Comparison of ENCODE assay signal across 27 cellular contexts in the genomic region with DNA sequence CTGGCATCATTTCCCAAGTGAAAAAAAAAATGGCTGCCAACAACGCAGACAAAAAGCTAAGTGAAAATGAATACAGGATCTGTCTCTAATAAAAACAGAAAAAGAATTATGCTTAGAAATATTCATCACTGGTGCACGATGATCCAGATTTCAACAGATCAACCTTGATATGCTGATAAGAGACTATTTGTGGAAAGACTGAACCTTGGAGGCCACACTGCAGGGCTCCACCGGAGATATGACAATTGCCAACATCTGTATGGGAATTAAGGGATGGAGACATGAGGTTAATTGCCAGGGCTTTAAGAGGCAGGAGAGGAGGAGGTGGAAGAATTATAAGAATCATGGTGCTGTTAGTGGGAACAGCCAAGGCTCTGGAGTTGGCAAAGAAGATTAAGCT. TPM values are rescaled to one million over a fixed set of nuclear protein-coding genes. Genes with fewer than 3 reads are reported as not detected.
DNase-seq lines count a peak whose midpoint lies in the region; ATAC-seq, FAIRE-seq and TF ChIP-seq lines count a peak whose summit lies in the region.
"Had no signal": no experiment of that assay in that cellular context is flagged by ENCODE, and none has a peak within 500 bp of the region (broad histone marks: within the 10 kb centered on the region; RNA-seq: fewer than 3 reads in every experiment).

No MANE protein-coding gene starts in this region.

- no peak overlapping the region for H3K4me2 ChIP-seq in mammary epithelial cell (ENCODE audit: insufficient read depth, low read depth, low read length)
- H3K4me2 ChIP-seq in keratinocyte (ENCODE audit: control insufficient read depth, extremely low read depth, insufficient read depth, low read depth, low read length), result peak overlapping the region; percentile 71
- H3K4me2 ChIP-seq: BLaER1 had no signal

- H3K9me3 ChIP-seq in mammary epithelial cell (replicated peaks; ENCODE audit: insufficient read depth, low read length) (no peaks in the 10 kb centered on the region), adipocyte (ENCODE audit: control insufficient read depth, low read length) (no peaks in the 10 kb centered on the region), keratinocyte (ENCODE audit: control insufficient read depth, low read depth, low read length) (no peaks in the 10 kb centered on the region)
- H3K9me3 ChIP-seq: BLaER1 had no signal

- H3K9me3 Mint-ChIP-seq in MCF 10A (ENCODE audit: unreplicated experiment) (no peaks in the 10 kb centered on the region), HFFc6 (no peaks in the 10 kb centered on the region), natural killer cell (no peaks in the 10 kb centered on the region)
- H3K9me3 Mint-ChIP-seq: CD4-positive, CD25-positive, alpha-beta regulatory T cell had no signal

- H3K4me3 ChIP-seq in mammary epithelial cell (replicated peaks in 1 of 3; ENCODE audit: insufficient read depth in 1 of 3, low read depth in 2 of 3, low read length in 3 of 3) (no peak overlapping the region), adipocyte (ENCODE audit: low read length) (peak overlapping the region; percentile 0), keratinocyte (ENCODE audit: control insufficient read depth in 2 of 3, extremely low read depth in 1 of 3, insufficient read depth in 2 of 3, low read depth in 1 of 3, low read length in 3 of 3) (no peak overlapping the region)
- H3K4me3 ChIP-seq: BLaER1 had no signal

- dilution Hi-C loops in mammary epithelial cell (cut with HindIII; ENCODE audit: low sequenced_read_pairs) (loop anchor here (5.0 kb wide), 2 partner anchors 64 to 86 kb away; no protein-coding TSS in a partner anchor), keratinocyte (cut with MboI; ENCODE audit: extremely low pct_ligation_motif_present, low sequenced_read_pairs) (no loop called here)

- H3K4me1 Mint-ChIP-seq in MCF 10A (ENCODE audit: insufficient read depth, unreplicated experiment), result peaks cover 32% of the 10 kb centered on the region
- H3K4me1 Mint-ChIP-seq in HFFc6 (ENCODE audit: low read depth), result peaks cover 43% of the 10 kb centered on the region
- H3K4me1 Mint-ChIP-seq in natural killer cell, result no peaks in the 10 kb centered on the region
- H3K4me1 Mint-ChIP-seq: CD4-positive, CD25-positive, alpha-beta regulatory T cell had no signal

- intact Hi-C loops in mammary epithelial cell (cut with micrococcal nuclease) (loop anchor here (2.0 to 10.0 kb wide), 2 partner anchors 35 to 1969 kb away; no protein-coding TSS in a partner anchor), MCF 10A (cut with micrococcal nuclease) (loop anchor here (10.0 kb wide), 1 partner anchor 89 kb away; no protein-coding TSS in a partner anchor), natural killer cell (cut with micrococcal nuclease) (no loop called here)

- H3K79me2 ChIP-seq in mammary epithelial cell (ENCODE audit: insufficient read depth, low read length) (no peaks in the 10 kb centered on the region), keratinocyte (ENCODE audit: control insufficient read depth, insufficient read depth, low read length) (no peaks in the 10 kb centered on the region)

- TF ChIP-seq CTCF in mammary epithelial cell (conservative IDR thresholded peaks at IDR 0.05 in 1 of 2, IDR thresholded peaks at IDR 0.05 in 1 of 2; ENCODE audit: extremely low read depth in 1 of 2, insufficient read depth in 1 of 2, low read depth in 1 of 2, low read length in 2 of 2) (no peak), MCF 10A (IDR thresholded peaks at IDR 0.05; ENCODE audit: unreplicated experiment) (no peak), keratinocyte (optimal IDR thresholded peaks at IDR 0.05 in 1 of 3, IDR thresholded peaks at IDR 0.05 in 1 of 3, conservative IDR thresholded peaks at IDR 0.05 in 1 of 3; ENCODE audit: extremely low read depth in 1 of 3, insufficient read depth in 2 of 3, low read length in 3 of 3) (no peak), HFFc6 (IDR thresholded peaks at IDR 0.05) (no peak), natural killer cell (IDR thresholded peaks at IDR 0.05) (no peak)

- H3K27me3 ChIP-seq in mammary epithelial cell (ENCODE audit: insufficient read depth, low read length) (no peaks in the 10 kb centered on the region), adipocyte (replicated peaks; ENCODE audit: control insufficient read depth, insufficient read depth, low read length) (no peaks in the 10 kb centered on the region), keratinocyte (ENCODE audit: control insufficient read depth, extremely low read depth, insufficient read depth, low read length) (no peaks in the 10 kb centered on the region)
- H3K27me3 ChIP-seq: BLaER1 had no signal

- 98% methylated on average over 3 of the region's 3 CpGs for WGBS in mammary epithelial cell (ENCODE audit: low coverage, missing lambda C conversion rate)

- BruUV-seq in mammary epithelial cell (replicated peaks; lab: Mats Ljungman, UMichigan) (no TSS peak), MCF 10A (replicated peaks; lab: Mats Ljungman, UMichigan) (no TSS peak)

- H2AFZ ChIP-seq in mammary epithelial cell (ENCODE audit: low read depth, low read length) (no peak overlapping the region), keratinocyte (ENCODE audit: control insufficient read depth, low read length) (peak overlapping the region; percentile 4)

- H3K27me3 Mint-ChIP-seq in MCF 10A (ENCODE audit: insufficient read depth, unreplicated experiment), result no peaks in the 10 kb centered on the region
- H3K27me3 Mint-ChIP-seq in HFFc6 (ENCODE audit: insufficient read depth), result no peaks in the 10 kb centered on the region
- H3K27me3 Mint-ChIP-seq in natural killer cell (ENCODE audit: low read depth in 2 of 2), result peaks cover 9 to 41% of the 10 kb centered on the region in 2 donors

- peaks cover 29% of the 10 kb centered on the region for H3K4me1 ChIP-seq in mammary epithelial cell (ENCODE audit: insufficient read depth, low read length)
- peaks cover 26% of the 10 kb centered on the region for H3K4me1 ChIP-seq in adipocyte (ENCODE audit: control insufficient read depth, insufficient read depth, low read length)
- H3K4me1 ChIP-seq in keratinocyte (ENCODE audit: control insufficient read depth, extremely low read depth, insufficient read depth, low read length), result peaks cover 37% of the 10 kb centered on the region
- H3K4me1 ChIP-seq: BLaER1 had no signal

- FAIRE-seq in keratinocyte (lab: Jason Lieb, UNC), result no peak
- FAIRE-seq: D721Med, GM18507 had no signal

- H3K36me3 Mint-ChIP-seq in MCF 10A (ENCODE audit: insufficient read depth, unreplicated experiment) (no peaks in the 10 kb centered on the region), HFFc6 (ENCODE audit: low read depth) (no peaks in the 10 kb centered on the region), natural killer cell (no peaks in the 10 kb centered on the region)
- H3K36me3 Mint-ChIP-seq: CD4-positive, CD25-positive, alpha-beta regulatory T cell had no signal

- CTCF ChIA-PET in mammary epithelial cell (lab: Charles Lee; ENCODE audit: low non-redundant PET), result interaction anchor here (0.6 kb wide), 1 partner anchor 160 kb away, joined by 4 read pairs; no protein-coding TSS in a partner anchor
- CTCF ChIA-PET in MCF 10A (lab: Yijun Ruan, JAX), result interaction anchor here (0.6 to 1.7 kb wide), 10 partner anchors 12 to 1551 kb away, joined by 3 to 6 read pairs (median 4); partner anchors contain the start of gene PFDN4

- H3K9ac ChIP-seq in mammary epithelial cell (ENCODE audit: insufficient read depth, low read length), result no peak overlapping the region
- no peak overlapping the region for H3K9ac ChIP-seq in adipocyte (ENCODE audit: low read length)
- no peak overlapping the region for H3K9ac ChIP-seq in keratinocyte (ENCODE audit: control insufficient read depth, extremely low read depth, insufficient read depth, low read length)
- H3K9ac ChIP-seq: BLaER1 had no signal

- H4K20me1 ChIP-seq in mammary epithelial cell (ENCODE audit: insufficient read depth, low read length) (no peaks in the 10 kb centered on the region), keratinocyte (ENCODE audit: control insufficient read depth, extremely low read depth, insufficient read depth, low read length) (no peaks in the 10 kb centered on the region)
- H4K20me1 ChIP-seq: BLaER1 had no signal

- in situ Hi-C loops in mammary epithelial cell (cut with MboI; ENCODE audit: low sequenced_read_pairs in 2 of 2), result no loop called here

- H3K9me1 ChIP-seq in keratinocyte (ENCODE audit: control insufficient read depth, extremely low read depth, insufficient read depth, low read length), result no peaks in the 10 kb centered on the region

- H3K27ac ChIP-seq in mammary epithelial cell (ENCODE audit: insufficient read depth, low read depth, low read length) (peak overlapping the region; percentile 44), keratinocyte (ENCODE audit: control insufficient read depth, insufficient read depth, low read length) (peak overlapping the region; percentile 64)
- H3K27ac ChIP-seq: BLaER1 had no signal

- POLR2A ChIA-PET in MCF 10A (lab: Yijun Ruan, JAX), result interaction anchor here (1.1 to 1.8 kb wide), 4 partner anchors 11 to 48 kb away, joined by 4 to 14 read pairs (median 8); partner anchors contain the start of gene PFDN4

- ATAC-seq in GM21825 (IDR thresholded peaks at IDR 0.05; ENCODE audit: unreplicated experiment), result no peak
- no peak for ATAC-seq in natural killer cell

- no peak for DNase-seq in mammary epithelial cell
- DNase-seq in MCF 10A (ENCODE audit: unreplicated experiment), result no peak
- DNase-seq in adipocyte (ENCODE audit: low read depth), result no peak
- DNase-seq in keratinocyte (ENCODE audit: low read depth, low spot score), result no peak
- DNase-seq in DMS 273 (lab: John Stamatoyannopoulos, UW; ENCODE audit: unreplicated experiment), result no peak
- no peak for DNase-seq in HFFc6
- DNase-seq in natural killer cell, result no peak
- DNase-seq: 8988T; CD4-positive, CD25-positive, alpha-beta regulatory T cell; DMS53; H7; KG1; MM.1S; NCI-H1417; NCI-H1694 treated with DMSO at 0.1 percent for 48 hours; NCI-H2081; NCI-H2171; NCI-H345; NCI-H510A treated with DMSO at 0.1 percent for 48 hours; NCI-H774; RPMI8226; SHP77 treated with DMSO at 0.1 percent for 48 hours; SW 1271 had no signal

- H3K36me3 ChIP-seq in mammary epithelial cell (ENCODE audit: insufficient read depth, low read length) (no peaks in the 10 kb centered on the region), adipocyte (ENCODE audit: control insufficient read depth, insufficient read depth, low read length, severe bottlenecking) (no peaks in the 10 kb centered on the region), keratinocyte (ENCODE audit: control insufficient read depth in 2 of 2, extremely low read depth in 1 of 2, insufficient read depth in 2 of 2, low read length in 2 of 2) (no peaks in the 10 kb centered on the region)
- H3K36me3 ChIP-seq: BLaER1 had no signal

- H3K4me3 Mint-ChIP-seq in MCF 10A (ENCODE audit: unreplicated experiment), result no peak overlapping the region
- no peak overlapping the region for H3K4me3 Mint-ChIP-seq in HFFc6
- H3K4me3 Mint-ChIP-seq in natural killer cell, result no peak overlapping the region
- H3K4me3 Mint-ChIP-seq: CD4-positive, CD25-positive, alpha-beta regulatory T cell had no signal

- no peak overlapping the region for H3K27ac Mint-ChIP-seq in MCF 10A (ENCODE audit: low read depth, unreplicated experiment)
- no peak overlapping the region; the same call in 1 of the 2 replicates for H3K27ac Mint-ChIP-seq in HFFc6
- H3K27ac Mint-ChIP-seq in natural killer cell, result no peak overlapping the region
- H3K27ac Mint-ChIP-seq: CD4-positive, CD25-positive, alpha-beta regulatory T cell had no signal

RNA-seq across cellular contexts. Expression of gene PFDN4, which starts 48.3 kb away (rescaled TPM):
- total RNA-seq in mammary epithelial cell (10 to 100 TPM; 28.9 to 45.3 TPM), MCF 10A (2022) (37.0 and 45.4 TPM in 2 replicates), natural killer cell (10 to 100 TPM; 16.5 to 22.2 (median 17.1) TPM)
- polyA plus RNA-seq in mammary epithelial cell (28.4 TPM), keratinocyte (19.1 to 65.7 TPM (median 39.5 TPM) in 3 replicates)
- polyA minus RNA-seq in mammary epithelial cell (0.41 TPM), keratinocyte (1.5 to 8.1 TPM in 2 of 3 replicates, not detected in the other)
- 34.8 TPM for polyA plus RNA-seq in keratinocyte (2011; ENCODE audit: low read depth)
- 48.6 and 86.9 TPM in 2 replicates for polyA plus RNA-seq in keratinocyte (2011; cell fraction: cytosol; rRNA removed)
- polyA plus RNA-seq in keratinocyte (2011; cell fraction: nucleus; rRNA removed), result 16.4 and 26.9 TPM in 2 replicates
- 38.9 and 41.8 TPM in 2 replicates for polyA plus RNA-seq in keratinocyte (2012; ENCODE audit: low replicate concordance)
- 4.4 TPM for polyA minus RNA-seq in keratinocyte (2011; cell fraction: cytosol; rRNA and poly(A)+ RNA removed)
- 1.7 and 3.3 TPM in 2 replicates for polyA minus RNA-seq in keratinocyte (2011; cell fraction: nucleus; rRNA and poly(A)+ RNA removed)
- 10 to 100 TPM; 31.6 to 37.1 (median 35.1) TPM for total RNA-seq in HFFc6 (2021; fragmentation: NEBNext Ultra II Directional; extraction: Animal tissue kit (Norgen Biotek cat#: 25700))
